In the genomic region with DNA sequence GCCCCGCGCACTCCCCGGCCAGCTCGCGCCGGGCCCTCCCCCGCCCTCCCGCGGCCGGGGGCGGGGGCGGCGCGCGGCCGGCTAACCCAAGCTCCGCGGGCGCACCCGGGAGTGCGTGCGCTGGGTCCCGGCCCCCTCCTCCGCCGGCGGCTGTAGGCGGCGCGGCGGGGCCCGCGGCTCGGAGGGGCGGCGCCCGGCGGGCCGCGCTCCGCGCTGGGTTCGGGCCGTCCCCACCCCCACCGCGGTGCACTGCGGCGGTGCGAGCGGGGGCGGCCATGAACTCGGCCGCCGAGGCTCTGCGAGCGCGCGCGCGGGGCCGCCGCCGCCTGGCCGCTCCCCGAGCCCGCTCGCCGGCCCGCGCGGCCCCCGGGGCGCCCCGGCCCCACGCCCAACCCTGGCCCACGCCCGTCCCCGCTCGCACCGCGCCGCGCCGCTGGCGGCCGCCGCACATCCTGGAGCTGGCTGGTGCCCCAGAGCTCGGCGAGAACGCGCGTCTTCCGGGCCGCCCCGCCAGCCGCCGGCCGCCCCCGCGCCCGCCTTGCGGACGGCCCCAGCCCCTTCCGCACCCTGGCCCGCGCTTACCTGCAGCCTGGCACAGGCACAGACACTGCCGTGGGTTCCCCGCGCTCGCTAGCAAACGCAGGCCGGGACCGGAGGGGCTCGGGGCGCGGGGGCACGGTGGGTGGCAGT, we compare ENCODE assay signal across 8 cellular contexts. TPM values are rescaled to one million over a fixed set of nuclear protein-coding genes. Genes with fewer than 3 reads are reported as not detected.
DNase-seq lines count a peak whose midpoint lies in the region; ATAC-seq and TF ChIP-seq lines count a peak whose summit lies in the region.

A gene with protein sequence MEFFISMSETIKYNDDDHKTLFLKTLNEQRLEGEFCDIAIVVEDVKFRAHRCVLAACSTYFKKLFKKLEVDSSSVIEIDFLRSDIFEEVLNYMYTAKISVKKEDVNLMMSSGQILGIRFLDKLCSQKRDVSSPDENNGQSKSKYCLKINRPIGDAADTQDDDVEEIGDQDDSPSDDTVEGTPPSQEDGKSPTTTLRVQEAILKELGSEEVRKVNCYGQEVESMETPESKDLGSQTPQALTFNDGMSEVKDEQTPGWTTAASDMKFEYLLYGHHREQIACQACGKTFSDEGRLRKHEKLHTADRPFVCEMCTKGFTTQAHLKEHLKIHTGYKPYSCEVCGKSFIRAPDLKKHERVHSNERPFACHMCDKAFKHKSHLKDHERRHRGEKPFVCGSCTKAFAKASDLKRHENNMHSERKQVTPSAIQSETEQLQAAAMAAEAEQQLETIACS (minus strand): TSS at position 496 of the 690 bp plus-strand sequence. CDS start 2,480 bp downstream, outside the sequence.

- no peak for TF ChIP-seq CTCF in HFF-Myc (IDR thresholded peaks at IDR 0.05; ENCODE audit: low read depth, low read length, missing control alignments)

- H3K4me3 Mint-ChIP-seq in activated CD4-positive, alpha-beta T cell treated with anti-CD3 and anti-CD28 coated beads, Interleukin-2, amount 10 ng/mL, durations not matched to agents 7 days and 5 days, result peak within 1 kb of the TSS; percentile 93

- peaks cover 11% of the 10 kb centered on the region for H3K27me3 Mint-ChIP-seq in activated CD4-positive, alpha-beta T cell treated with anti-CD3 and anti-CD28 coated beads, Interleukin-2, amount 10 ng/mL, durations not matched to agents 7 days and 5 days

- CTCF ChIA-PET in activated CD4-positive, alpha-beta T cell treated with anti-CD3 and anti-CD28 coated beads, Interleukin-2, amount 10 ng/mL, durations not matched to agents 7 days and 5 days (lab: Charles Lee), result interaction anchor here (0.8 to 4.7 kb wide), 3 partner anchors 13 to 63 kb away, joined by 3 to 19 read pairs (median 3); no protein-coding TSS in a partner anchor

- H3K36me3 Mint-ChIP-seq in activated CD4-positive, alpha-beta T cell treated with anti-CD3 and anti-CD28 coated beads, Interleukin-2, amount 10 ng/mL, durations not matched to agents 7 days and 5 days (ENCODE audit: low read depth), result peaks cover 26% of the 10 kb centered on the region

- ATAC-seq in left lobe of liver, result peak; percentile 60

- peak within 1 kb of the TSS; percentile 99 for H3K27ac Mint-ChIP-seq in activated CD4-positive, alpha-beta T cell treated with anti-CD3 and anti-CD28 coated beads, Interleukin-2, amount 10 ng/mL, durations not matched to agents 7 days and 5 days

- peak; percentile 91 for DNase-seq in DMS 273 (lab: John Stamatoyannopoulos, UW; ENCODE audit: unreplicated experiment)
- no peak for DNase-seq in DMS 273 treated with DMSO at 0.1 percent for 48 hours (lab: John Stamatoyannopoulos, UW)
- no peak for DNase-seq in HFF-Myc (ENCODE audit: extremely low read depth, low read depth)
- DNase-seq in NCI-H1092 (lab: John Stamatoyannopoulos, UW), result peak; percentile 33
- peak; percentile 63 for DNase-seq in activated CD4-positive, alpha-beta T cell treated with anti-CD3 and anti-CD28 coated beads, Interleukin-2, amount 10 ng/mL, durations not matched to agents 7 days and 5 days
- DNase-seq in dedifferentiated amniotic fluid mesenchymal stem cell (ENCODE audit: extremely low spot score), result peak; percentile 36
- DNase-seq in left lobe of liver (ENCODE audit: low spot score), result peak; percentile 81
- peak; percentile 55 for DNase-seq in stimulated activated CD4-positive, alpha-beta T cell treated with anti-CD3 and anti-CD28 coated beads, Interleukin-2, amount 100 ng/mL, for 4 hours (ENCODE audit: low read depth)

- peaks cover 42% of the 10 kb centered on the region for H3K4me1 Mint-ChIP-seq in activated CD4-positive, alpha-beta T cell treated with anti-CD3 and anti-CD28 coated beads, Interleukin-2, amount 10 ng/mL, durations not matched to agents 7 days and 5 days

- peak within 1 kb of the TSS; percentile 69 for H3K4me3 ChIP-seq in HFF-Myc (replicated peaks; ENCODE audit: low read depth, low read length)

- POLR2A ChIA-PET in activated CD4-positive, alpha-beta T cell treated with anti-CD3 and anti-CD28 coated beads, Interleukin-2, amount 10 ng/mL, durations not matched to agents 7 days and 5 days (lab: Charles Lee), result interaction anchor here (0.6 to 1.8 kb wide), 4 partner anchors 58 to 442 kb away, joined by 3 to 11 read pairs (median 6); no protein-coding TSS in a partner anchor

- no peaks in the 10 kb centered on the region for H3K9me3 Mint-ChIP-seq in activated CD4-positive, alpha-beta T cell treated with anti-CD3 and anti-CD28 coated beads, Interleukin-2, amount 10 ng/mL, durations not matched to agents 7 days and 5 days

RNA-seq across cellular contexts. Expression of the gene that starts here (rescaled TPM):
- 10 to 100 TPM; 26.6 to 27.4 TPM for total RNA-seq in activated CD4-positive, alpha-beta T cell treated with anti-CD3 and anti-CD28 coated beads, Interleukin-2, amount 10 ng/mL, durations not matched to agents 7 days and 5 days
- 7.7 TPM for total RNA-seq in left lobe of liver

Comparison
In these comparisons a context has a peak if more than half of its experiments do, and no peak if none do; other contexts are left out.
1. DNase-seq: peak in DMS 273 (single experiment), NCI-H1092 (single experiment), activated CD4-positive, alpha-beta T cell treated with anti-CD3 and anti-CD28 coated beads, Interleukin-2, amount 10 ng/mL, durations not matched to agents 7 days and 5 days (single experiment), dedifferentiated amniotic fluid mesenchymal stem cell (single experiment), left lobe of liver (single experiment) and stimulated activated CD4-positive, alpha-beta T cell treated with anti-CD3 and anti-CD28 coated beads, Interleukin-2, amount 100 ng/mL, for 4 hours (single experiment); none in DMS 273 treated with DMSO at 0.1 percent for 48 hours (single experiment) and HFF-Myc (single experiment).